In the genomic region with DNA sequence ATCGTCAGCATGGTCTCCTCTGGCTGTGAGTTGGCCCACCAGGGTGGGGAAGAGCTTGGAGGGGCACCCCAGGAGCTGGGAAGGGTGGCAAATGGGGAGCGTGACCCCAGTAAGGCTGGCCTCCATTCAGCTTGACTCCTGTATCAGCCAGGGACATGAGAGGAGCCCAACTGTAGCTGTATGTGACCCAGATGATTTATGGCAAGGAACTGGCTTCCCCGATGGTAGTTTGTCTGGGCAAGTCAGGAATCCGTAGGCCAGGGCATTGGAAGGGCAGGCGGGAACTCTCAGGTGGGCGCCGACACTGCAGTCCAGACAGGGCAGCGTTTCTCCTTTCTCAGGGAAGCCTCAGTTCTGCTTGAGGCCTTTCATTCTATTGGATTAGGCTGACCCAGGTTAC, we compare ENCODE assay signal across 17 cellular contexts. TPM values are rescaled to one million over a fixed set of nuclear protein-coding genes. Genes with fewer than 3 reads are reported as not detected.
DNase-seq lines count a peak whose midpoint lies in the region; ATAC-seq and TF ChIP-seq lines count a peak whose summit lies in the region.
"Had no signal": no experiment of that assay in that cellular context is flagged by ENCODE, and none has a peak within 500 bp of the region (broad histone marks: within the 10 kb centered on the region; RNA-seq: fewer than 3 reads in every experiment).

No MANE protein-coding gene starts in this region.

- H3K9me3 Mint-ChIP-seq in activated CD8-positive, alpha-beta T cell treated with anti-CD3 and anti-CD28 coated beads, Interleukin-2, amount 10 ng/mL, durations not matched to agents 7 days and 5 days (ENCODE audit: insufficient read depth) = no peaks in the 10 kb centered on the region
- no peaks in the 10 kb centered on the region for H3K9me3 Mint-ChIP-seq in activated CD8-positive, alpha-beta T cell treated with anti-CD3 and anti-CD28 coated beads for 36 hours
- no peaks in the 10 kb centered on the region for H3K9me3 Mint-ChIP-seq in stimulated activated effector memory CD8-positive, alpha-beta T cell treated with anti-CD3 and anti-CD28 coated beads, Interleukin-12 subunit alpha, Interleukin-12 subunit beta, amount 100 ng/mL, for 72 hours
- no peaks in the 10 kb centered on the region for H3K9me3 Mint-ChIP-seq in activated T-helper 1 cell treated with anti-CD3 and anti-CD28 coated beads, Interleukin-12 subunit alpha, Interleukin-12 subunit beta, Interleukin-2, Interleukin-4 antibody, amounts not matched to agents 30 ng/mL and 10 ng/mL and 1 ng/mL, durations not matched to agents 14 hours and 24 hours and 36 hours
- H3K9me3 Mint-ChIP-seq: CD8-positive, alpha-beta T cell; H9 had no signal

- no peaks in the 10 kb centered on the region for H3K36me3 Mint-ChIP-seq in activated CD8-positive, alpha-beta T cell treated with anti-CD3 and anti-CD28 coated beads, Interleukin-2, amount 10 ng/mL, durations not matched to agents 7 days and 5 days (ENCODE audit: low read depth)
- H3K36me3 Mint-ChIP-seq in activated CD8-positive, alpha-beta T cell treated with anti-CD3 and anti-CD28 coated beads for 36 hours (ENCODE audit: low read depth) = no peaks in the 10 kb centered on the region
- H3K36me3 Mint-ChIP-seq in stimulated activated effector memory CD8-positive, alpha-beta T cell treated with anti-CD3 and anti-CD28 coated beads, Interleukin-12 subunit alpha, Interleukin-12 subunit beta, amount 100 ng/mL, for 72 hours = peaks cover 12% of the 10 kb centered on the region
- no peaks in the 10 kb centered on the region for H3K36me3 Mint-ChIP-seq in activated T-helper 1 cell treated with anti-CD3 and anti-CD28 coated beads, Interleukin-12 subunit alpha, Interleukin-12 subunit beta, Interleukin-2, Interleukin-4 antibody, amounts not matched to agents 30 ng/mL and 10 ng/mL and 1 ng/mL, durations not matched to agents 14 hours and 24 hours and 36 hours (ENCODE audit: low read depth)
- H3K36me3 Mint-ChIP-seq: CD8-positive, alpha-beta T cell had no signal

- peaks cover 73% of the 10 kb centered on the region for H3K4me1 Mint-ChIP-seq in activated CD8-positive, alpha-beta T cell treated with anti-CD3 and anti-CD28 coated beads, Interleukin-2, amount 10 ng/mL, durations not matched to agents 7 days and 5 days (ENCODE audit: low read depth)
- peaks cover 45% of the 10 kb centered on the region for H3K4me1 Mint-ChIP-seq in activated CD8-positive, alpha-beta T cell treated with anti-CD3 and anti-CD28 coated beads for 36 hours (ENCODE audit: low read depth)
- peaks cover 66% of the 10 kb centered on the region for H3K4me1 Mint-ChIP-seq in stimulated activated effector memory CD8-positive, alpha-beta T cell treated with anti-CD3 and anti-CD28 coated beads, Interleukin-12 subunit alpha, Interleukin-12 subunit beta, amount 100 ng/mL, for 72 hours
- H3K4me1 Mint-ChIP-seq in activated T-helper 1 cell treated with anti-CD3 and anti-CD28 coated beads, Interleukin-12 subunit alpha, Interleukin-12 subunit beta, Interleukin-2, Interleukin-4 antibody, amounts not matched to agents 30 ng/mL and 10 ng/mL and 1 ng/mL, durations not matched to agents 14 hours and 24 hours and 36 hours (ENCODE audit: low read depth) = peaks cover 39% of the 10 kb centered on the region

- H3K9me3 ChIP-seq in OCI-LY7 (ENCODE audit: low read length) (no peaks in the 10 kb centered on the region), esophagus squamous epithelium (no peaks in the 10 kb centered on the region), right lobe of liver (no peaks in the 10 kb centered on the region)
- H3K9me3 ChIP-seq: A549 had no signal

- TF ChIP-seq POLR2A in esophagus squamous epithelium (IDR thresholded peaks at IDR 0.05) = no peak
- TF ChIP-seq POLR2A in right lobe of liver (IDR thresholded peaks at IDR 0.05) = no peak

- H3K4me2 ChIP-seq in OCI-LY7 (ENCODE audit: low read length) = no peak overlapping the region
- H3K4me2 ChIP-seq: A549 had no signal

- no peak overlapping the region for H2AFZ ChIP-seq in OCI-LY7 (ENCODE audit: low read length)

- peak overlapping the region; percentile 28 for H3K4me3 Mint-ChIP-seq in activated CD8-positive, alpha-beta T cell treated with anti-CD3 and anti-CD28 coated beads, Interleukin-2, amount 10 ng/mL, durations not matched to agents 7 days and 5 days
- no peak overlapping the region for H3K4me3 Mint-ChIP-seq in activated CD8-positive, alpha-beta T cell treated with anti-CD3 and anti-CD28 coated beads for 36 hours
- peak overlapping the region; percentile 43 for H3K4me3 Mint-ChIP-seq in stimulated activated effector memory CD8-positive, alpha-beta T cell treated with anti-CD3 and anti-CD28 coated beads, Interleukin-12 subunit alpha, Interleukin-12 subunit beta, amount 100 ng/mL, for 72 hours
- H3K4me3 Mint-ChIP-seq in activated T-helper 1 cell treated with anti-CD3 and anti-CD28 coated beads, Interleukin-12 subunit alpha, Interleukin-12 subunit beta, Interleukin-2, Interleukin-4 antibody, amounts not matched to agents 30 ng/mL and 10 ng/mL and 1 ng/mL, durations not matched to agents 14 hours and 24 hours and 36 hours = no peak overlapping the region
- H3K4me3 Mint-ChIP-seq: CD8-positive, alpha-beta T cell; H9 had no signal

- H3K4me1 ChIP-seq in OCI-LY7 (ENCODE audit: insufficient read depth, low read length, poor library complexity, severe bottlenecking) = peaks cover 49% of the 10 kb centered on the region
- peaks cover 32 to 87% (median 47%) of the 10 kb centered on the region in 3 donors for H3K4me1 ChIP-seq in esophagus squamous epithelium
- H3K4me1 ChIP-seq in right lobe of liver = peaks cover 0 to 12% (median 4%) of the 10 kb centered on the region in 4 donors

- H3K4me3 ChIP-seq in OCI-LY7 (ENCODE audit: low read depth, low read length, poor library complexity, severe bottlenecking) = no peak overlapping the region
- no peak overlapping the region for H3K4me3 ChIP-seq in esophagus squamous epithelium
- no peak overlapping the region for H3K4me3 ChIP-seq in right lobe of liver
- H3K4me3 ChIP-seq: A549 had no signal

- no peaks in the 10 kb centered on the region for H3K36me3 ChIP-seq in OCI-LY7 (ENCODE audit: insufficient read depth, low read length)
- H3K36me3 ChIP-seq in esophagus squamous epithelium = no peaks in the 10 kb centered on the region
- H3K36me3 ChIP-seq in right lobe of liver = no peaks in the 10 kb centered on the region

- ATAC-seq in activated CD8-positive, alpha-beta T cell treated with anti-CD3 and anti-CD28 coated beads, Interleukin-2, amount 10 ng/mL, durations not matched to agents 7 days and 5 days = no peak
- no peak for ATAC-seq in activated CD8-positive, alpha-beta T cell treated with anti-CD3 and anti-CD28 coated beads for 36 hours
- no peak for ATAC-seq in stimulated activated effector memory CD8-positive, alpha-beta T cell treated with anti-CD3 and anti-CD28 coated beads, Interleukin-12 subunit alpha, Interleukin-12 subunit beta, amount 100 ng/mL, for 72 hours
- ATAC-seq in right lobe of liver = no peak
- ATAC-seq: A549; CD8-positive, alpha-beta T cell had no signal

- no peaks in the 10 kb centered on the region for H3K9me2 ChIP-seq in OCI-LY7 (ENCODE audit: insufficient read depth, low read length)

- peaks cover 3% of the 10 kb centered on the region for H3K27me3 Mint-ChIP-seq in activated CD8-positive, alpha-beta T cell treated with anti-CD3 and anti-CD28 coated beads, Interleukin-2, amount 10 ng/mL, durations not matched to agents 7 days and 5 days (ENCODE audit: low read depth)
- H3K27me3 Mint-ChIP-seq in activated CD8-positive, alpha-beta T cell treated with anti-CD3 and anti-CD28 coated beads for 36 hours = no peaks in the 10 kb centered on the region
- H3K27me3 Mint-ChIP-seq in activated T-helper 1 cell treated with anti-CD3 and anti-CD28 coated beads, Interleukin-12 subunit alpha, Interleukin-12 subunit beta, Interleukin-2, Interleukin-4 antibody, amounts not matched to agents 30 ng/mL and 10 ng/mL and 1 ng/mL, durations not matched to agents 14 hours and 24 hours and 36 hours (ENCODE audit: insufficient read depth) = peaks cover 17% of the 10 kb centered on the region

- WGBS in esophagus squamous epithelium, 2 donors = 0 to 56% methylated on average over 1 to 5 of the region's 8 CpGs
- WGBS in right lobe of liver (ENCODE audit: insufficient coverage, low coverage, low lambda C conversion rate, missing lambda C conversion rate) = no CpG with 5 or more reads among the region's 8 CpGs

- CTCF ChIA-PET in activated CD8-positive, alpha-beta T cell treated with anti-CD3 and anti-CD28 coated beads, Interleukin-2, amount 10 ng/mL, durations not matched to agents 7 days and 5 days (lab: Charles Lee) = interaction anchor here (1.0 to 2.0 kb wide), 4 partner anchors 17 to 115 kb away, joined by 3 to 7 read pairs (median 4); no protein-coding TSS in a partner anchor
- CTCF ChIA-PET in activated CD8-positive, alpha-beta T cell treated with anti-CD3 and anti-CD28 coated beads for 36 hours (lab: Charles Lee) = interaction anchor here (1.0 to 9.7 kb wide), 6 partner anchors 9 to 63 kb away, joined by 3 to 237 read pairs (median 6); partner anchors contain the start of gene PRR7
- CTCF ChIA-PET in OCI-LY7 (lab: Charles Lee; ENCODE audit: unreplicated experiment) = interaction anchor here (1.0 to 1.2 kb wide), 2 partner anchors 16 to 77 kb away, joined by 4 to 5 read pairs; no protein-coding TSS in a partner anchor

- H4K20me1 ChIP-seq in OCI-LY7 (ENCODE audit: insufficient read depth, low read length) = no peaks in the 10 kb centered on the region

- peak overlapping the region; percentile 17 for H3K27ac ChIP-seq in OCI-LY7 (ENCODE audit: low read depth, low read length, poor library complexity, severe bottlenecking)
- peak overlapping the region in 3 of 4 donors; percentile 6 to 45 (median 11) for H3K27ac ChIP-seq in esophagus squamous epithelium
- H3K27ac ChIP-seq in right lobe of liver = no peak overlapping the region
- H3K27ac ChIP-seq: 22Rv1, A549 had no signal

- BruUV-seq in OCI-LY7 (replicated peaks; lab: Mats Ljungman, UMichigan) = no TSS peak

- intact Hi-C loops in activated CD8-positive, alpha-beta T cell treated with anti-CD3 and anti-CD28 coated beads for 36 hours (cut with micrococcal nuclease) = no loop called here
- intact Hi-C loops in OCI-LY7 (cut with micrococcal nuclease; ENCODE audit: unreplicated experiment) = loop anchor here (5.0 kb wide), 1 partner anchor 274 kb away; no protein-coding TSS in a partner anchor
- intact Hi-C loops in esophagus squamous epithelium (cut with DNase I) = no loop called here
- intact Hi-C loops in right lobe of liver (cut with DNase I) = loop anchor here in 1 of 2 donors (10.0 kb wide), 1 partner anchor 72 kb away; the partner anchor contains the start of gene MXD3
- intact Hi-C loops in activated T-helper 1 cell treated with anti-CD3 and anti-CD28 coated beads, Interleukin-12 subunit alpha, Interleukin-12 subunit beta, Interleukin-2, Interleukin-4 antibody, amounts not matched to agents 30 ng/mL and 10 ng/mL and 1 ng/mL, durations not matched to agents 14 hours and 24 hours and 36 hours (cut with micrococcal nuclease) = no loop called here

- no peak for DNase-seq in activated CD8-positive, alpha-beta T cell treated with anti-CD3 and anti-CD28 coated beads, Interleukin-2, amount 10 ng/mL, durations not matched to agents 7 days and 5 days
- no peak for DNase-seq in activated CD8-positive, alpha-beta T cell treated with anti-CD3 and anti-CD28 coated beads for 36 hours
- DNase-seq in OCI-LY7 (ENCODE audit: low spot score) (no peak), esophagus squamous epithelium (lab: John Stamatoyannopoulos, UW) (no peak), right lobe of liver (no peak), midbrain (lab: John Stamatoyannopoulos, UW) (no peak)
- DNase-seq in stimulated activated effector memory CD8-positive, alpha-beta T cell treated with anti-CD3 and anti-CD28 coated beads, Interleukin-12 subunit alpha, Interleukin-12 subunit beta, amount 100 ng/mL, for 72 hours (ENCODE audit: low spot score in 2 of 2) = no peak
- no peak for DNase-seq in activated T-helper 1 cell treated with anti-CD3 and anti-CD28 coated beads, Interleukin-12 subunit alpha, Interleukin-12 subunit beta, Interleukin-2, Interleukin-4 antibody, amounts not matched to agents 30 ng/mL and 10 ng/mL and 1 ng/mL, durations not matched to agents 14 hours and 24 hours and 36 hours (ENCODE audit: low spot score)
- DNase-seq: AML-193; Calu3; CD8-positive, alpha-beta T cell; DMS79 treated with DMSO at 0.1 percent for 48 hours; H9 had no signal

- no peak for TF ChIP-seq CTCF in activated CD8-positive, alpha-beta T cell treated with anti-CD3 and anti-CD28 coated beads for 36 hours (IDR thresholded peaks at IDR 0.05)
- TF ChIP-seq CTCF in OCI-LY7 (conservative IDR thresholded peaks at IDR 0.05; ENCODE audit: low read length) (no peak), esophagus squamous epithelium (IDR thresholded peaks at IDR 0.05) (no peak), right lobe of liver (IDR thresholded peaks at IDR 0.05) (no peak)

- no peak overlapping the region for H3K27ac Mint-ChIP-seq in activated CD8-positive, alpha-beta T cell treated with anti-CD3 and anti-CD28 coated beads, Interleukin-2, amount 10 ng/mL, durations not matched to agents 7 days and 5 days
- H3K27ac Mint-ChIP-seq in activated CD8-positive, alpha-beta T cell treated with anti-CD3 and anti-CD28 coated beads for 36 hours = no peak overlapping the region
- H3K27ac Mint-ChIP-seq in stimulated activated effector memory CD8-positive, alpha-beta T cell treated with anti-CD3 and anti-CD28 coated beads, Interleukin-12 subunit alpha, Interleukin-12 subunit beta, amount 100 ng/mL, for 72 hours = no peak overlapping the region
- no peak overlapping the region for H3K27ac Mint-ChIP-seq in activated T-helper 1 cell treated with anti-CD3 and anti-CD28 coated beads, Interleukin-12 subunit alpha, Interleukin-12 subunit beta, Interleukin-2, Interleukin-4 antibody, amounts not matched to agents 30 ng/mL and 10 ng/mL and 1 ng/mL, durations not matched to agents 14 hours and 24 hours and 36 hours
- H3K27ac Mint-ChIP-seq: CD8-positive, alpha-beta T cell; H9 had no signal

- peaks cover 0 to 11% (median 0%) of the 10 kb centered on the region in 4 donors for H3K27me3 ChIP-seq in esophagus squamous epithelium
- no peaks in the 10 kb centered on the region for H3K27me3 ChIP-seq in right lobe of liver

- POLR2A ChIA-PET in activated CD8-positive, alpha-beta T cell treated with anti-CD3 and anti-CD28 coated beads, Interleukin-2, amount 10 ng/mL, durations not matched to agents 7 days and 5 days (lab: Charles Lee) = interaction anchor here (0.5 to 1.2 kb wide), 2 partner anchors 58 to 63 kb away, joined by 3 to 4 read pairs; no protein-coding TSS in a partner anchor
- POLR2A ChIA-PET in activated CD8-positive, alpha-beta T cell treated with anti-CD3 and anti-CD28 coated beads for 36 hours (lab: Charles Lee) = interaction anchor here (0.5 to 2.8 kb wide), 5 partner anchors 10 to 82 kb away, joined by 3 to 10 read pairs (median 3); no protein-coding TSS in a partner anchor
- POLR2A ChIA-PET in OCI-LY7 (lab: Charles Lee) = interaction anchor here (0.6 kb wide), 1 partner anchor 25 kb away, joined by 3 read pairs; no protein-coding TSS in a partner anchor

- H3K79me2 ChIP-seq in OCI-LY7 (ENCODE audit: insufficient read depth, low read depth, low read length) = no peaks in the 10 kb centered on the region

RNA-seq across cellular contexts. Expression of gene SLC34A1, which starts 2.3 kb away (rescaled TPM):
- total RNA-seq in activated CD8-positive, alpha-beta T cell treated with anti-CD3 and anti-CD28 coated beads, Interleukin-2, amount 10 ng/mL, durations not matched to agents 7 days and 5 days = 1 to 10 TPM; 2.0 to 2.1 TPM
- under 1 TPM; 0.29 to 0.43 TPM for total RNA-seq in activated CD8-positive, alpha-beta T cell treated with anti-CD3 and anti-CD28 coated beads for 36 hours
- 0.05 and 0.35 TPM in 2 replicates for total RNA-seq in OCI-LY7 (2014; rRNA removed; shearing (Covaris generic))
- total RNA-seq in OCI-LY7 (2022) (0.46 and 0.63 TPM in 2 replicates), esophagus squamous epithelium (under 1 TPM; 0.15 to 0.47 (median 0.25) TPM), right lobe of liver (1 to 10 TPM in 3 of 6 experiments, under 1 TPM in 2, not detected in 1; 0.12 to 5.3 (median 1.6) TPM)
- 0.26 TPM in 1 of 2 replicates, not detected in the other for total RNA-seq in activated T-helper 1 cell treated with anti-CD3 and anti-CD28 coated beads, Interleukin-12 subunit alpha, Interleukin-12 subunit beta, Interleukin-2, Interleukin-4 antibody, amounts not matched to agents 30 ng/mL and 10 ng/mL and 1 ng/mL, durations not matched to agents 14 hours and 24 hours and 36 hours
- total RNA-seq: CD8-positive, alpha-beta T cell; H1; H9; HT-29 had no signal

RNA-seq across cellular contexts. Expression of gene PFN3, which starts 13.9 kb away (rescaled TPM):
- total RNA-seq in activated CD8-positive, alpha-beta T cell treated with anti-CD3 and anti-CD28 coated beads, Interleukin-2, amount 10 ng/mL, durations not matched to agents 7 days and 5 days = not detected
- not detected for total RNA-seq in activated CD8-positive, alpha-beta T cell treated with anti-CD3 and anti-CD28 coated beads for 36 hours
- total RNA-seq in OCI-LY7 (2014; rRNA removed; shearing (Covaris generic)) = not detected in 2 replicates
- total RNA-seq in OCI-LY7 (2022) (not detected in 2 replicates), esophagus squamous epithelium (1 to 10 TPM in 1 of 4 donors, not detected in 3; 2.0 TPM), right lobe of liver (not detected)
- not detected in 2 replicates for total RNA-seq in activated T-helper 1 cell treated with anti-CD3 and anti-CD28 coated beads, Interleukin-12 subunit alpha, Interleukin-12 subunit beta, Interleukin-2, Interleukin-4 antibody, amounts not matched to agents 30 ng/mL and 10 ng/mL and 1 ng/mL, durations not matched to agents 14 hours and 24 hours and 36 hours
- total RNA-seq: Calu3; CD8-positive, alpha-beta T cell; H1; H9; HT-29 had no signal

RNA-seq across cellular contexts. Expression of gene F12, which starts 22.8 kb away (rescaled TPM):
- 1 to 10 TPM; 3.2 to 3.5 TPM for total RNA-seq in activated CD8-positive, alpha-beta T cell treated with anti-CD3 and anti-CD28 coated beads, Interleukin-2, amount 10 ng/mL, durations not matched to agents 7 days and 5 days
- total RNA-seq in activated CD8-positive, alpha-beta T cell treated with anti-CD3 and anti-CD28 coated beads for 36 hours = 1 to 10 TPM; 7.9 TPM
- 1.2 TPM in 1 of 2 replicates, not detected in the other for total RNA-seq in OCI-LY7 (2014; rRNA removed; shearing (Covaris generic))
- total RNA-seq in OCI-LY7 (2022) (3.0 and 3.8 TPM in 2 replicates), esophagus squamous epithelium (10 to 100 TPM; 10.7 to 25.4 (median 19.6) TPM), right lobe of liver (100 to 1,000 TPM; 236 to 518 (median 365) TPM)
- 1.3 and 2.2 TPM in 2 replicates for total RNA-seq in activated T-helper 1 cell treated with anti-CD3 and anti-CD28 coated beads, Interleukin-12 subunit alpha, Interleukin-12 subunit beta, Interleukin-2, Interleukin-4 antibody, amounts not matched to agents 30 ng/mL and 10 ng/mL and 1 ng/mL, durations not matched to agents 14 hours and 24 hours and 36 hours
- total RNA-seq: CD8-positive, alpha-beta T cell had no signal

RNA-seq across cellular contexts. Expression of gene RGS14, which starts 28.8 kb away (rescaled TPM):
- 100 to 1,000 TPM; 112 to 117 TPM for total RNA-seq in activated CD8-positive, alpha-beta T cell treated with anti-CD3 and anti-CD28 coated beads, Interleukin-2, amount 10 ng/mL, durations not matched to agents 7 days and 5 days
- 10 to 100 TPM; 50.4 to 52.5 TPM for total RNA-seq in activated CD8-positive, alpha-beta T cell treated with anti-CD3 and anti-CD28 coated beads for 36 hours
- total RNA-seq in OCI-LY7 (2014; rRNA removed; shearing (Covaris generic)) = 33.0 and 43.3 TPM in 2 replicates
- total RNA-seq in OCI-LY7 (2022) = 41.7 and 46.3 TPM in 2 replicates
- total RNA-seq in esophagus squamous epithelium = 10 to 100 TPM; 32.7 to 37.8 (median 34.8) TPM
- 10 to 100 TPM; 29.2 to 43.1 (median 35.2) TPM for total RNA-seq in right lobe of liver
- 37.8 and 41.3 TPM in 2 replicates for total RNA-seq in activated T-helper 1 cell treated with anti-CD3 and anti-CD28 coated beads, Interleukin-12 subunit alpha, Interleukin-12 subunit beta, Interleukin-2, Interleukin-4 antibody, amounts not matched to agents 30 ng/mL and 10 ng/mL and 1 ng/mL, durations not matched to agents 14 hours and 24 hours and 36 hours

RNA-seq across cellular contexts. Expression of gene LMAN2, which starts 35.1 kb away (rescaled TPM):
- 100 to 1,000 TPM; 119 to 127 TPM for total RNA-seq in activated CD8-positive, alpha-beta T cell treated with anti-CD3 and anti-CD28 coated beads, Interleukin-2, amount 10 ng/mL, durations not matched to agents 7 days and 5 days
- 10 to 100 TPM; 79.9 to 87.5 TPM for total RNA-seq in activated CD8-positive, alpha-beta T cell treated with anti-CD3 and anti-CD28 coated beads for 36 hours
- 144 and 151 TPM in 2 replicates for total RNA-seq in OCI-LY7 (2014; rRNA removed; shearing (Covaris generic))
- total RNA-seq in OCI-LY7 (2022) = 103 and 116 TPM in 2 replicates
- 100 to 1,000 TPM; 225 to 384 (median 257) TPM for total RNA-seq in esophagus squamous epithelium
- 100 to 1,000 TPM; 103 to 297 (median 160) TPM for total RNA-seq in right lobe of liver
- 108 and 118 TPM in 2 replicates for total RNA-seq in activated T-helper 1 cell treated with anti-CD3 and anti-CD28 coated beads, Interleukin-12 subunit alpha, Interleukin-12 subunit beta, Interleukin-2, Interleukin-4 antibody, amounts not matched to agents 30 ng/mL and 10 ng/mL and 1 ng/mL, durations not matched to agents 14 hours and 24 hours and 36 hours

Comparison
In these comparisons a context has a peak if more than half of its experiments do, and no peak if none do; other contexts are left out.
1. H3K4me3 Mint-ChIP-seq: peak in activated CD8-positive, alpha-beta T cell treated with anti-CD3 and anti-CD28 coated beads, Interleukin-2, amount 10 ng/mL, durations not matched to agents 7 days and 5 days (single experiment) and stimulated activated effector memory CD8-positive, alpha-beta T cell treated with anti-CD3 and anti-CD28 coated beads, Interleukin-12 subunit alpha, Interleukin-12 subunit beta, amount 100 ng/mL, for 72 hours (single experiment); none in activated CD8-positive, alpha-beta T cell treated with anti-CD3 and anti-CD28 coated beads for 36 hours (single experiment) and activated T-helper 1 cell treated with anti-CD3 and anti-CD28 coated beads, Interleukin-12 subunit alpha, Interleukin-12 subunit beta, Interleukin-2, Interleukin-4 antibody, amounts not matched to agents 30 ng/mL and 10 ng/mL and 1 ng/mL, durations not matched to agents 14 hours and 24 hours and 36 hours (single experiment).
2. H3K27ac ChIP-seq: peak in OCI-LY7 (single experiment) and esophagus squamous epithelium (3 of 4); none in right lobe of liver (0 of 3).
3. RNA of gene F12, which starts 22.8 kb away (total RNA-seq): 236 to 518 TPM in right lobe of liver; 10.7 to 25.4 TPM in esophagus squamous epithelium, 7.9 TPM in activated CD8-positive, alpha-beta T cell treated with anti-CD3 and anti-CD28 coated beads for 36 hours, 1.2 to 3.8 TPM in OCI-LY7, 3.2 to 3.5 TPM in activated CD8-positive, alpha-beta T cell treated with anti-CD3 and anti-CD28 coated beads, Interleukin-2, amount 10 ng/mL, durations not matched to agents 7 days and 5 days and 1.3 to 2.2 TPM in activated T-helper 1 cell treated with anti-CD3 and anti-CD28 coated beads, Interleukin-12 subunit alpha, Interleukin-12 subunit beta, Interleukin-2, Interleukin-4 antibody, amounts not matched to agents 30 ng/mL and 10 ng/mL and 1 ng/mL, durations not matched to agents 14 hours and 24 hours and 36 hours; every median in the first group is over 4 times any median in the second.